In the genomic region with DNA sequence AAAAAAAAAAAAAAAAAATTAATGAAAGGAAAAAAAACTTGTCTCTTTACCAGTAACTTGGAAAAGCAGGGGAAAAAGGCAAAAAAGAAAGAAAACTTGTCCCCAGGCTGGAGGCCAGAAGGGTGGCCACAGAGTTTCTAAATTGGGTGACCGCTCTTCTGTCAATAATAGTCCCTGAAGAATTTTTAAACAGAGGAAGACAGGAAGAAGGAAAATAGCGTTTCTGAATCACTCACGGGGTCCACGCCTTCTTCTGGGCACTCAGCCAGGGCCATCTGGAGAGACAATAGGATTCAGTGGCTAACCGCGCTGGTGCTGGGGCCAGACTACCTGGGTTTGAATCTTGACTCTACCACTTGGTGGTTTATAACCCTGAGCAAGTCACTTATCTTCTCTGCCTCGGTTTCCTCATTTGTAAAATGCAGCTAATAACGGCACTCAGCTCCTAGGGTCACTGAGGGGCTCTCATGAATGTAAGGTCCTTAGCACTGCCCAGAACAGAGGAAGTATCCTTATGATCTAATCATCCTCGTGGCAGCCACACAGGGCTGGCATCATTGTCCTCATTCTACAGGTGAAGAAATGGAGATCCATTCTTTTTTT, we compare ENCODE assay signal across 8 cellular contexts. TPM values are rescaled to one million over a fixed set of nuclear protein-coding genes. Genes with fewer than 3 reads are reported as not detected.
DNase-seq lines count a peak whose midpoint lies in the region; ATAC-seq and TF ChIP-seq lines count a peak whose summit lies in the region.

No MANE protein-coding gene starts in this region.

- H3K27ac ChIP-seq in coronary artery: peak overlapping the region in 1 of 2 donors; percentile 54

- ATAC-seq in GM21528 (IDR thresholded peaks at IDR 0.05; ENCODE audit: low FRiP score, unreplicated experiment): no peak
- no peak for ATAC-seq in GM21367 (IDR thresholded peaks at IDR 0.05; ENCODE audit: unreplicated experiment)
- no peak for ATAC-seq in GM19463 (IDR thresholded peaks at IDR 0.05; ENCODE audit: unreplicated experiment)

- peaks cover 47% of the 10 kb centered on the region for H3K4me1 Mint-ChIP-seq in Calu3 (ENCODE audit: low read depth, unreplicated experiment)

- H3K27ac Mint-ChIP-seq in Calu3 (ENCODE audit: unreplicated experiment): no peak overlapping the region

- H3K9me3 Mint-ChIP-seq in Calu3 (ENCODE audit: low read depth, unreplicated experiment): no peaks in the 10 kb centered on the region

- DNase-seq in Calu3: peak; percentile 92
- peak; percentile 78 for DNase-seq in KG1 (lab: John Stamatoyannopoulos, UW)
- DNase-seq in OCI-M1 (lab: John Stamatoyannopoulos, UW): peak; percentile 91
- DNase-seq in coronary artery (ENCODE audit: low spot score): peak; percentile 86
- DNase-seq in mucosa of gallbladder (ENCODE audit: low spot score): peak; percentile 94

- H3K4me3 Mint-ChIP-seq in Calu3 (ENCODE audit: low read depth, unreplicated experiment): no peak overlapping the region

- no TSS peak for BruUV-seq in Calu3 (replicated peaks; lab: Mats Ljungman, UMichigan)

- H3K36me3 Mint-ChIP-seq in Calu3 (ENCODE audit: insufficient read depth, unreplicated experiment): peaks cover 5% of the 10 kb centered on the region

- H3K4me3 ChIP-seq in coronary artery: no peak overlapping the region

- no peaks in the 10 kb centered on the region for H3K27me3 Mint-ChIP-seq in Calu3 (ENCODE audit: unreplicated experiment)

- CTCF ChIA-PET in Calu3 (lab: Charles Lee): interaction anchor here (1.1 kb wide), 1 partner anchor 335 kb away, joined by 3 read pairs; no protein-coding TSS in a partner anchor

- no peak for TF ChIP-seq CTCF in Calu3 (IDR thresholded peaks at IDR 0.05; ENCODE audit: unreplicated experiment)
- TF ChIP-seq CTCF in coronary artery (IDR thresholded peaks at IDR 0.05): no peak

- intact Hi-C loops in Calu3 (cut with micrococcal nuclease; ENCODE audit: unreplicated experiment): no loop called here

RNA-seq across cellular contexts. Expression of gene C11orf86, which starts 7.0 kb away (rescaled TPM):
- not detected in 2 replicates for total RNA-seq in Calu3 (2022)
- total RNA-seq in mucosa of gallbladder: not detected

RNA-seq across cellular contexts. Expression of gene PC, which starts 23.9 kb away (rescaled TPM):
- 40.0 and 40.5 TPM in 2 replicates for total RNA-seq in Calu3 (2022)
- 24.7 TPM for total RNA-seq in mucosa of gallbladder

RNA-seq across cellular contexts. Expression of gene SYT12, which starts 40.9 kb away (rescaled TPM):
- total RNA-seq in Calu3 (2022) (6.2 and 6.4 TPM in 2 replicates), mucosa of gallbladder (0.58 TPM)
